In genomic region chr11:33177676-33178336, GRCh38 we compare ENCODE assay signal across 23 cellular contexts.
"Had no signal": no experiment of that assay in that cellular context is flagged by ENCODE, and none has a peak within 500 bp of the region (broad histone marks: within the 10 kb centered on the region; RNA-seq: fewer than 3 reads in every experiment).

No MANE protein-coding gene starts in this region.

- H3K9me3 Mint-ChIP-seq: activated CD4-positive, alpha-beta memory T cell treated with anti-CD3 and anti-CD28 coated beads for 36 hours; activated naive CD4-positive, alpha-beta T cell treated with anti-CD3 and anti-CD28 coated beads, Interleukin-2, amount 50 U/mL, for 24 hours; T-cell had no signal

- H3K27ac ChIP-seq: coronary artery, epithelial cell of prostate, gastrocnemius medialis, tibial artery, uterus had no signal

- DNase-seq: activated CD4-positive, alpha-beta memory T cell treated with anti-CD3 and anti-CD28 coated beads for 36 hours; activated CD4-positive, alpha-beta T cell treated with anti-CD3 and anti-CD28 coated beads for 1 hour; activated effector memory CD4-positive, alpha-beta T cell treated with anti-CD3 and anti-CD28 coated beads, Interleukin-2, amount 50 U/mL, for 16 hours; activated T-cell treated with anti-CD3 and anti-CD28 coated beads, Interleukin-2, amount 50 U/mL, for 48 hours; amniotic stem cell; central memory CD4-positive, alpha-beta T cell; effector memory CD4-positive, alpha-beta T cell; gastrocnemius medialis; heart right ventricle; kidney; left ventricle myocardium superior; naive thymus-derived CD8-positive, alpha-beta T cell; stimulated activated CD4-positive, alpha-beta T cell treated with anti-CD3 and anti-CD28 coated beads, Interleukin-2, amount 100 ng/mL, for 48 hours; T-cell; T1000; tibial artery; uterus had no signal

- H3K27me3 ChIP-seq: gastrocnemius medialis, heart right ventricle, tibial artery, uterus had no signal

- H3K36me3 ChIP-seq: gastrocnemius medialis, heart right ventricle, tibial artery, uterus had no signal

- H3K27ac Mint-ChIP-seq: activated CD4-positive, alpha-beta memory T cell treated with anti-CD3 and anti-CD28 coated beads for 36 hours; activated naive CD4-positive, alpha-beta T cell treated with anti-CD3 and anti-CD28 coated beads, Interleukin-2, amount 50 U/mL, for 24 hours; brain; memory B cell; naive thymus-derived CD8-positive, alpha-beta T cell; stimulated activated memory B cell treated with anti-CD40 and anti-IgM and Interleukin-4, amounts not matched to agents 10 μg/mL and 1 μg/mL and 100 μg/mL, for 72 hours; T-cell had no signal

- H3K4me1 Mint-ChIP-seq: brain; memory B cell; stimulated activated memory B cell treated with anti-CD40 and anti-IgM and Interleukin-4, amounts not matched to agents 10 μg/mL and 1 μg/mL and 100 μg/mL, for 72 hours had no signal

- H3K4me1 ChIP-seq: gastrocnemius medialis, tibial artery, uterus had no signal

- H3K9me3 ChIP-seq: gastrocnemius medialis, heart right ventricle, tibial artery, uterus had no signal

- H3K4me3 ChIP-seq: coronary artery, gastrocnemius medialis, heart right ventricle, tibial artery, uterus had no signal

- H3K36me3 Mint-ChIP-seq: activated CD4-positive, alpha-beta memory T cell treated with anti-CD3 and anti-CD28 coated beads for 36 hours; brain; naive thymus-derived CD8-positive, alpha-beta T cell; T-cell had no signal

- ATAC-seq: gastrocnemius medialis; heart right ventricle; left ventricle myocardium superior; naive thymus-derived CD8-positive, alpha-beta T cell; stimulated activated memory B cell treated with anti-CD40 and anti-IgM and Interleukin-4, amounts not matched to agents 10 μg/mL and 1 μg/mL and 100 μg/mL, for 72 hours; T-cell had no signal

- H3K27me3 Mint-ChIP-seq: activated CD4-positive, alpha-beta memory T cell treated with anti-CD3 and anti-CD28 coated beads for 36 hours; activated naive CD4-positive, alpha-beta T cell treated with anti-CD3 and anti-CD28 coated beads, Interleukin-2, amount 50 U/mL, for 24 hours; brain; memory B cell; naive thymus-derived CD8-positive, alpha-beta T cell; stimulated activated memory B cell treated with anti-CD40 and anti-IgM and Interleukin-4, amounts not matched to agents 10 μg/mL and 1 μg/mL and 100 μg/mL, for 72 hours; T-cell had no signal

- H3K4me3 Mint-ChIP-seq: activated CD4-positive, alpha-beta memory T cell treated with anti-CD3 and anti-CD28 coated beads for 36 hours; activated naive CD4-positive, alpha-beta T cell treated with anti-CD3 and anti-CD28 coated beads, Interleukin-2, amount 50 U/mL, for 24 hours; brain; memory B cell; naive thymus-derived CD8-positive, alpha-beta T cell; stimulated activated memory B cell treated with anti-CD40 and anti-IgM and Interleukin-4, amounts not matched to agents 10 μg/mL and 1 μg/mL and 100 μg/mL, for 72 hours; T-cell had no signal
